Comparison of ENCODE assay signal across 20 cellular contexts in the genomic region with DNA sequence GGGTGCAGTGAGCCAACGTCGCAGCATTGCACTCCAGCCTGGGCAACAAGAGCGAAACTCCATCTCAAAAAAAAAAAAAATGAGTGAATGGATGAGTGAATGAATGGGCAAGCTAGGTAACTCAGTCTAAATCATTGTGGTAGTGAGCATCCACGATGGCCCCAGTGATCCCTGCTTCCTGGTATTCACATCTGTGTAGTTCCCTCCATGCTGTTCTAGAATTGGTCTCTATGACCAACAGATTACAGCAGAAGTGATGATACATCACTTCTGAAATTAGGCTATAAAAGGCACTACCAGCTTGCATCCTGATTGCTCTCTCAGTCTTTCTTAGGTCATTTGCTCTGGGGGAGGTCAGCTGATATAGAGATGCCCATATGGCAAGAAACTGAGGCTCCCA. TPM values are rescaled to one million over a fixed set of nuclear protein-coding genes. Genes with fewer than 3 reads are reported as not detected.
DNase-seq lines count a peak whose midpoint lies in the region; ATAC-seq and TF ChIP-seq lines count a peak whose summit lies in the region.
"Had no signal": no experiment of that assay in that cellular context is flagged by ENCODE, and none has a peak within 500 bp of the region (broad histone marks: within the 10 kb centered on the region; RNA-seq: fewer than 3 reads in every experiment).

No MANE protein-coding gene starts in this region.

- no peak for ATAC-seq in CD4-positive, alpha-beta T cell (ENCODE audit: poor library complexity)
- ATAC-seq in RWPE2 (ENCODE audit: low read depth): no peak
- no peak for ATAC-seq in sciatic nerve

- DNase-seq in activated T-cell treated with anti-CD3 and anti-CD28 coated beads, Interleukin-2, amount 50 U/mL, for 24 hours: no peak
- no peak for DNase-seq in activated T-cell treated with anti-CD3 and anti-CD28 coated beads, Interleukin-2, amount 50 U/mL, for 48 hours
- no peak for DNase-seq in CD4-positive, alpha-beta T cell
- DNase-seq in RWPE2 (ENCODE audit: low spot score) (peak; percentile 6), sciatic nerve (ENCODE audit: low spot score) (peak; percentile 10), glomerular visceral epithelial cell (ENCODE audit: extremely low spot score) (no peak), NCI-H1105 (lab: John Stamatoyannopoulos, UW) (no peak)
- DNase-seq: GDM1, HCEC 1CT, NCI-H1048, NCI-H1436 treated with DMSO at 0.1 percent for 48 hours, NCI-H2029, NCI-H345, NCI-H524 treated with DMSO at 0.1 percent for 48 hours, SHP77 treated with DMSO at 0.1 percent for 48 hours had no signal

- intact Hi-C loops in CD4-positive, alpha-beta T cell (cut with DNase I, micrococcal nuclease): no loop called here
- intact Hi-C loops in sciatic nerve (cut with DNase I): no loop called here

- CTCF ChIA-PET in CD4-positive, alpha-beta T cell (lab: Charles Lee): interaction anchor here (0.5 kb wide), 1 partner anchor 140 kb away, joined by 3 read pairs; no protein-coding TSS in a partner anchor

- no peaks in the 10 kb centered on the region for H3K4me1 ChIP-seq in RWPE2 (ENCODE audit: insufficient read depth, poor library complexity, severe bottlenecking)

- H3K27ac ChIP-seq in CD4-positive, alpha-beta T cell (ENCODE audit: low read depth, low read length): no peak overlapping the region
- H3K27ac ChIP-seq in RWPE2 (ENCODE audit: poor library complexity, severe bottlenecking): no peak overlapping the region
- H3K27ac ChIP-seq: BLaER1 treated with 17β-estradiol and CSF1 and Interleukin-3, amounts not matched to agents 10 nM and 100 nM; HL-60 had no signal

- H3K36me3 ChIP-seq in RWPE2 (ENCODE audit: low read depth): no peaks in the 10 kb centered on the region

- peaks cover 5% of the 10 kb centered on the region for H3K9me3 Mint-ChIP-seq in activated T-cell treated with anti-CD3 and anti-CD28 coated beads, Interleukin-2, amount 50 U/mL, for 24 hours
- H3K9me3 Mint-ChIP-seq in CD4-positive, alpha-beta T cell: peaks cover 5% of the 10 kb centered on the region

- peaks cover 94% of the 10 kb centered on the region for H3K36me3 Mint-ChIP-seq in activated T-cell treated with anti-CD3 and anti-CD28 coated beads, Interleukin-2, amount 50 U/mL, for 24 hours (ENCODE audit: low read depth)
- H3K36me3 Mint-ChIP-seq in CD4-positive, alpha-beta T cell (ENCODE audit: low read depth): peaks cover 95% of the 10 kb centered on the region

- no peak overlapping the region for H3K4me3 ChIP-seq in RWPE2 (ENCODE audit: severe bottlenecking)
- H3K4me3 ChIP-seq: BLaER1 treated with 17β-estradiol and CSF1 and Interleukin-3, amounts not matched to agents 10 nM and 100 nM had no signal

- H3K4me3 Mint-ChIP-seq in activated T-cell treated with anti-CD3 and anti-CD28 coated beads, Interleukin-2, amount 50 U/mL, for 24 hours: no peak overlapping the region
- no peak overlapping the region for H3K4me3 Mint-ChIP-seq in CD4-positive, alpha-beta T cell

- H3K4me1 Mint-ChIP-seq in activated T-cell treated with anti-CD3 and anti-CD28 coated beads, Interleukin-2, amount 50 U/mL, for 24 hours (ENCODE audit: low read depth): peaks cover 13% of the 10 kb centered on the region
- H3K4me1 Mint-ChIP-seq in CD4-positive, alpha-beta T cell (ENCODE audit: low read depth): peaks cover 36% of the 10 kb centered on the region

- no peaks in the 10 kb centered on the region for H3K27me3 Mint-ChIP-seq in activated T-cell treated with anti-CD3 and anti-CD28 coated beads, Interleukin-2, amount 50 U/mL, for 24 hours
- H3K27me3 Mint-ChIP-seq in CD4-positive, alpha-beta T cell: no peaks in the 10 kb centered on the region

- no peak for TF ChIP-seq CTCF in CD4-positive, alpha-beta T cell (IDR thresholded peaks at IDR 0.05)
- no peak for TF ChIP-seq CTCF in RWPE2 (IDR thresholded peaks at IDR 0.05; ENCODE audit: poor library complexity, severe bottlenecking)

- peaks cover 8% of the 10 kb centered on the region for H3K9me3 ChIP-seq in CD4-positive, alpha-beta T cell (ENCODE audit: control insufficient read depth, low read length)
- no peaks in the 10 kb centered on the region for H3K9me3 ChIP-seq in RWPE2 (ENCODE audit: severe bottlenecking)

- peak overlapping the region; percentile 69 for H3K27ac Mint-ChIP-seq in activated T-cell treated with anti-CD3 and anti-CD28 coated beads, Interleukin-2, amount 50 U/mL, for 24 hours
- peak overlapping the region; percentile 65 for H3K27ac Mint-ChIP-seq in CD4-positive, alpha-beta T cell

- no peaks in the 10 kb centered on the region for H3K27me3 ChIP-seq in CD4-positive, alpha-beta T cell (ENCODE audit: control insufficient read depth, insufficient read depth, low read length)
- H3K27me3 ChIP-seq in RWPE2 (ENCODE audit: insufficient read depth, poor library complexity, severe bottlenecking): no peaks in the 10 kb centered on the region
- H3K27me3 ChIP-seq: BLaER1 treated with 17β-estradiol and CSF1 and Interleukin-3, amounts not matched to agents 10 nM and 100 nM had no signal

- POLR2A ChIA-PET in CD4-positive, alpha-beta T cell (lab: Charles Lee): no interaction called here

RNA-seq across cellular contexts. Expression of gene KLHL6, which starts 53.3 kb away (rescaled TPM):
- total RNA-seq in CD4-positive, alpha-beta T cell: 10 to 100 TPM; 23.9 to 24.2 TPM
- 4.7 TPM for total RNA-seq in sciatic nerve
- total RNA-seq: HT1080, M059J, RPMI7951 had no signal

Comparison
In these comparisons a context has a peak if more than half of its experiments do, and no peak if none do; other contexts are left out.
1. DNase-seq: peak in RWPE2 (single experiment) and sciatic nerve (single experiment); none in activated T-cell treated with anti-CD3 and anti-CD28 coated beads, Interleukin-2, amount 50 U/mL, for 24 hours (single experiment), activated T-cell treated with anti-CD3 and anti-CD28 coated beads, Interleukin-2, amount 50 U/mL, for 48 hours (0 of 2), CD4-positive, alpha-beta T cell (0 of 10), glomerular visceral epithelial cell (single experiment) and NCI-H1105 (single experiment).